In genomic region chr9:87678650-87679355, GRCh38 we compare ENCODE assay signal across 8 cellular contexts. TPM values are rescaled to one million over a fixed set of nuclear protein-coding genes. Genes with fewer than 3 reads are reported as not detected.
DNase-seq lines count a peak whose midpoint lies in the region; ATAC-seq and TF ChIP-seq lines count a peak whose summit lies in the region.

No MANE protein-coding gene starts in this region.

- H3K27me3 Mint-ChIP-seq in activated T-helper 1 cell treated with anti-CD3 and anti-CD28 coated beads, Interleukin-12 subunit alpha, Interleukin-12 subunit beta, Interleukin-2, Interleukin-4 antibody, amounts not matched to agents 30 ng/mL and 10 ng/mL and 1 ng/mL, durations not matched to agents 14 hours and 24 hours and 36 hours (ENCODE audit: insufficient read depth) = peaks cover 3% of the 10 kb centered on the region

- no peak overlapping the region for H3K27ac Mint-ChIP-seq in activated T-helper 1 cell treated with anti-CD3 and anti-CD28 coated beads, Interleukin-12 subunit alpha, Interleukin-12 subunit beta, Interleukin-2, Interleukin-4 antibody, amounts not matched to agents 30 ng/mL and 10 ng/mL and 1 ng/mL, durations not matched to agents 14 hours and 24 hours and 36 hours

- H3K4me1 Mint-ChIP-seq in activated T-helper 1 cell treated with anti-CD3 and anti-CD28 coated beads, Interleukin-12 subunit alpha, Interleukin-12 subunit beta, Interleukin-2, Interleukin-4 antibody, amounts not matched to agents 30 ng/mL and 10 ng/mL and 1 ng/mL, durations not matched to agents 14 hours and 24 hours and 36 hours (ENCODE audit: low read depth) = no peaks in the 10 kb centered on the region

- TF ChIP-seq CTCF in GM10266 (IDR thresholded peaks at IDR 0.05; ENCODE audit: control insufficient read depth, insufficient read depth, low read depth, missing control alignments) (peak; percentile 58), foreskin keratinocyte (conservative IDR thresholded peaks at IDR 0.05) (peak; percentile 84)

- H3K4me1 ChIP-seq in foreskin keratinocyte = no peaks in the 10 kb centered on the region

- no peak overlapping the region for H3K4me3 Mint-ChIP-seq in activated T-helper 1 cell treated with anti-CD3 and anti-CD28 coated beads, Interleukin-12 subunit alpha, Interleukin-12 subunit beta, Interleukin-2, Interleukin-4 antibody, amounts not matched to agents 30 ng/mL and 10 ng/mL and 1 ng/mL, durations not matched to agents 14 hours and 24 hours and 36 hours

- H3K27me3 ChIP-seq in foreskin keratinocyte = no peaks in the 10 kb centered on the region

- H3K36me3 Mint-ChIP-seq in activated T-helper 1 cell treated with anti-CD3 and anti-CD28 coated beads, Interleukin-12 subunit alpha, Interleukin-12 subunit beta, Interleukin-2, Interleukin-4 antibody, amounts not matched to agents 30 ng/mL and 10 ng/mL and 1 ng/mL, durations not matched to agents 14 hours and 24 hours and 36 hours (ENCODE audit: low read depth) = no peaks in the 10 kb centered on the region

- ATAC-seq in foreskin keratinocyte = peak; percentile 58

- H3K27ac ChIP-seq in foreskin keratinocyte = no peak overlapping the region

- DNase-seq in AG08395 (ENCODE audit: low spot score) (peak; percentile 83), GM10266 (ENCODE audit: extremely low spot score) (peak; percentile 45), NCI-H1694 treated with DMSO at 0.1 percent for 48 hours (lab: John Stamatoyannopoulos, UW) (peak; percentile 36), foreskin keratinocyte (peak in 1 of 2 donors; percentile 32), nucleus accumbens (lab: John Stamatoyannopoulos, UW) (peak in 35 of 56 donors; percentile 7 to 80 (median 34))
- peak; percentile 36 to 54 for DNase-seq in activated CD4-positive, alpha-beta T cell treated with anti-CD3 and anti-CD28 coated beads, Interleukin-2, amount 50 U/mL, for 48 hours
- no peak for DNase-seq in effector CD4-positive, alpha-beta T cell
- DNase-seq in activated T-helper 1 cell treated with anti-CD3 and anti-CD28 coated beads, Interleukin-12 subunit alpha, Interleukin-12 subunit beta, Interleukin-2, Interleukin-4 antibody, amounts not matched to agents 30 ng/mL and 10 ng/mL and 1 ng/mL, durations not matched to agents 14 hours and 24 hours and 36 hours (ENCODE audit: low spot score) = no peak

- no peaks in the 10 kb centered on the region for H3K9me3 Mint-ChIP-seq in activated T-helper 1 cell treated with anti-CD3 and anti-CD28 coated beads, Interleukin-12 subunit alpha, Interleukin-12 subunit beta, Interleukin-2, Interleukin-4 antibody, amounts not matched to agents 30 ng/mL and 10 ng/mL and 1 ng/mL, durations not matched to agents 14 hours and 24 hours and 36 hours

- intact Hi-C loops in activated T-helper 1 cell treated with anti-CD3 and anti-CD28 coated beads, Interleukin-12 subunit alpha, Interleukin-12 subunit beta, Interleukin-2, Interleukin-4 antibody, amounts not matched to agents 30 ng/mL and 10 ng/mL and 1 ng/mL, durations not matched to agents 14 hours and 24 hours and 36 hours (cut with micrococcal nuclease) = loop anchor here (1.0 kb wide), 1 partner anchor 133 kb away; no protein-coding TSS in a partner anchor

RNA-seq across cellular contexts. Expression of gene CTSL, which starts 47.1 kb away (rescaled TPM):
- total RNA-seq in foreskin keratinocyte = 95.8 and 96.1 TPM in 2 replicates
- 96.1 and 101 TPM in 2 replicates for polyA plus RNA-seq in foreskin keratinocyte
- total RNA-seq in activated T-helper 1 cell treated with anti-CD3 and anti-CD28 coated beads, Interleukin-12 subunit alpha, Interleukin-12 subunit beta, Interleukin-2, Interleukin-4 antibody, amounts not matched to agents 30 ng/mL and 10 ng/mL and 1 ng/mL, durations not matched to agents 14 hours and 24 hours and 36 hours = 1.5 and 2.5 TPM in 2 replicates

Comparison
In these comparisons a context has a peak if more than half of its experiments do, and no peak if none do; other contexts are left out.
1. DNase-seq: peak in AG08395 (single experiment), GM10266 (single experiment), NCI-H1694 treated with DMSO at 0.1 percent for 48 hours (single experiment), activated CD4-positive, alpha-beta T cell treated with anti-CD3 and anti-CD28 coated beads, Interleukin-2, amount 50 U/mL, for 48 hours (2 of 2) and nucleus accumbens (35 of 56); none in effector CD4-positive, alpha-beta T cell (single experiment) and activated T-helper 1 cell treated with anti-CD3 and anti-CD28 coated beads, Interleukin-12 subunit alpha, Interleukin-12 subunit beta, Interleukin-2, Interleukin-4 antibody, amounts not matched to agents 30 ng/mL and 10 ng/mL and 1 ng/mL, durations not matched to agents 14 hours and 24 hours and 36 hours (single experiment).
2. RNA of gene CTSL, which starts 47.1 kb away (total RNA-seq): 95.8 to 96.1 TPM in foreskin keratinocyte; 1.5 to 2.5 TPM in activated T-helper 1 cell treated with anti-CD3 and anti-CD28 coated beads, Interleukin-12 subunit alpha, Interleukin-12 subunit beta, Interleukin-2, Interleukin-4 antibody, amounts not matched to agents 30 ng/mL and 10 ng/mL and 1 ng/mL, durations not matched to agents 14 hours and 24 hours and 36 hours; every median in the first group is over 10 times any median in the second.